In genomic region chr13:103557878-103558277, GRCh38 we compare ENCODE assay signal across 18 cellular contexts.
A peak's percentile ranks its signal among the peaks of the same experiment; 100 is the strongest.
DNase-seq lines count a peak whose midpoint lies in the region; ATAC-seq and TF ChIP-seq lines count a peak whose summit lies in the region.
"Had no signal": no experiment of that assay in that cellular context is flagged by ENCODE, and none has a peak within 500 bp of the region (broad histone marks: within the 10 kb centered on the region; RNA-seq: fewer than 3 reads in every experiment).

No MANE protein-coding gene starts in this region.

- H3K36me3 ChIP-seq in SK-N-SH (replicated peaks in 1 of 2; ENCODE audit: control insufficient read depth in 1 of 2, insufficient read depth in 2 of 2, low read length in 1 of 2), result no peaks in the 10 kb centered on the region
- H3K36me3 ChIP-seq in tibial artery, result no peaks in the 10 kb centered on the region
- H3K36me3 ChIP-seq: BLaER1 had no signal

- no peak overlapping the region for H3K4me2 ChIP-seq in SK-N-SH
- H3K4me2 ChIP-seq: A549, BLaER1 had no signal

- TF ChIP-seq EP300 in SK-N-SH (IDR thresholded peaks at IDR 0.05; ENCODE audit: borderline replicate concordance in 1 of 2, low read depth in 1 of 2, low read length in 1 of 2), result no peak

- TF ChIP-seq RAD21 in SK-N-SH (IDR thresholded peaks at IDR 0.05; ENCODE audit: low read length), result no peak

- no peaks in the 10 kb centered on the region for H3K9me2 ChIP-seq in SK-N-SH

- H3K4me1 ChIP-seq in SK-N-SH (ENCODE audit: control insufficient read depth in 1 of 2, insufficient read depth in 2 of 2, low read depth in 1 of 2, low read length in 1 of 2) (no peaks in the 10 kb centered on the region), tibial artery (no peaks in the 10 kb centered on the region)
- H3K4me1 ChIP-seq: A549 had no signal

- intact Hi-C loops in tibial artery (cut with DNase I; ENCODE audit: low total_unique reads), result no loop called here

- no peak for TF ChIP-seq CTCF in SK-N-SH (IDR thresholded peaks at IDR 0.05)
- TF ChIP-seq CTCF in fibroblast of pulmonary artery (IDR thresholded peaks at IDR 0.05; ENCODE audit: low read length, missing control alignments), result no peak
- TF ChIP-seq CTCF in tibial artery (IDR thresholded peaks at IDR 0.05), result no peak

- POLR2A ChIA-PET in SK-N-SH (lab: Yijun Ruan, JAX), result no interaction called here

- H3K27me3 ChIP-seq in SK-N-SH (ENCODE audit: insufficient read depth) (no peaks in the 10 kb centered on the region), tibial artery (no peaks in the 10 kb centered on the region)
- H3K27me3 ChIP-seq: BLaER1 had no signal

- no peak for DNase-seq in SK-N-SH
- DNase-seq in RPMI7951 (ENCODE audit: low read depth), result peak; percentile 21
- peak; percentile 14 for DNase-seq in fibroblast of pulmonary artery (ENCODE audit: low read depth)
- peak; percentile 61 for DNase-seq in renal cortical epithelial cell (ENCODE audit: low read depth)
- no peak for DNase-seq in tibial artery
- DNase-seq: AML-193; Calu3; CD4-positive, alpha-beta memory T cell; DMS79 treated with DMSO at 0.1 percent for 48 hours; GF-D8; HCEC 1CT had no signal

- no peak for ATAC-seq in SK-N-SH treated with all-trans-retinoic acid at 6 μM for 48 hours
- no peak for ATAC-seq in HG02884 (IDR thresholded peaks at IDR 0.05; ENCODE audit: unreplicated experiment)
- ATAC-seq in GM19035 (IDR thresholded peaks at IDR 0.05; ENCODE audit: unreplicated experiment), result no peak
- ATAC-seq: A549 had no signal

- H4K20me1 ChIP-seq in SK-N-SH (ENCODE audit: insufficient read depth), result no peaks in the 10 kb centered on the region
- H4K20me1 ChIP-seq: BLaER1 had no signal

- CTCF ChIA-PET in SK-N-SH (lab: Yijun Ruan, JAX), result no interaction called here

- no peak overlapping the region for H2AFZ ChIP-seq in SK-N-SH (ENCODE audit: low read depth)

- H3K4me3 ChIP-seq in SK-N-SH (ENCODE audit: low read depth in 2 of 2, low read length in 1 of 2) (no peak overlapping the region), fibroblast of pulmonary artery (replicated peaks; ENCODE audit: low read depth, low read length) (no peak overlapping the region), tibial artery (no peak overlapping the region)
- H3K4me3 ChIP-seq: A549, BLaER1 had no signal

- no peaks in the 10 kb centered on the region for H3K9me3 ChIP-seq in SK-N-SH
- no peaks in the 10 kb centered on the region for H3K9me3 ChIP-seq in tibial artery

- no peak overlapping the region for H3K9ac ChIP-seq in SK-N-SH
- H3K9ac ChIP-seq: BLaER1 had no signal

- H3K27ac ChIP-seq in SK-N-SH (ENCODE audit: low read depth in 2 of 2, low read length in 1 of 2) (no peak overlapping the region), tibial artery (no peak overlapping the region)
- H3K27ac ChIP-seq: 22Rv1, A549, BLaER1, HL-60 had no signal

- no peaks in the 10 kb centered on the region for H3F3A ChIP-seq in SK-N-SH (replicated peaks; ENCODE audit: insufficient read depth)

- 15% methylated on average over 2 of the region's 2 CpGs for WGBS in SK-N-SH (ENCODE audit: low lambda C conversion rate)

- no peaks in the 10 kb centered on the region for H3K79me2 ChIP-seq in SK-N-SH (ENCODE audit: insufficient read depth)

TF ChIP-seq in SK-N-SH treated with all-trans-retinoic acid at 6 μM for 48 hours, 23 proteins besides CTCF, POLR2A, EP300 and RAD21:
- TF ChIP-seq SNAI2 (CRISPR knock-in tag; IDR thresholded peaks at IDR 0.05), result peak; percentile 26; the same call in 1 of the 2 replicates
- no peak for TF ChIP-seq ZFP30 (CRISPR knock-in tag; IDR thresholded peaks at IDR 0.05)
- peak; percentile 84 for TF ChIP-seq ISL1 (CRISPR knock-in tag; IDR thresholded peaks at IDR 0.05)
- no peak for TF ChIP-seq OSR1 (CRISPR knock-in tag; IDR thresholded peaks at IDR 0.05)
- TF ChIP-seq ESRRG (CRISPR knock-in tag; IDR thresholded peaks at IDR 0.05), result no peak
- no peak for TF ChIP-seq ZNF565 (CRISPR knock-in tag; conservative IDR thresholded peaks at IDR 0.05; ENCODE audit: low read depth)
- TF ChIP-seq TOX (CRISPR knock-in tag; IDR thresholded peaks at IDR 0.05; ENCODE audit: borderline replicate concordance), result no peak
- TF ChIP-seq CSDC2 (CRISPR knock-in tag; IDR thresholded peaks at IDR 0.05), result no peak

TF ChIP-seq in SK-N-SH, 30 proteins besides CTCF, POLR2A, EP300 and RAD21:
- TF ChIP-seq CHD2 (IDR thresholded peaks at IDR 0.05; ENCODE audit: low read length, partially characterized antibody) (no peak), TCF12 (IDR thresholded peaks at IDR 0.05) (no peak), RXRA (IDR thresholded peaks at IDR 0.05; ENCODE audit: borderline replicate concordance, low read depth) (no peak), MXI1 (IDR thresholded peaks at IDR 0.05; ENCODE audit: low read depth, low read length) (no peak), RCOR1 (IDR thresholded peaks at IDR 0.05; ENCODE audit: low read length) (no peak), SMC3 (IDR thresholded peaks at IDR 0.05; ENCODE audit: low read depth, low read length) (no peak), IRF3 (IDR thresholded peaks at IDR 0.05; ENCODE audit: low read depth, low read length) (no peak)
TF ChIP-seq in SK-N-SH: peak in this region for 0.

Comparison
In these comparisons a context has a peak if more than half of its experiments do, and no peak if none do; other contexts are left out.
1. DNase-seq: peak in RPMI7951 (single experiment), fibroblast of pulmonary artery (single experiment) and renal cortical epithelial cell (single experiment); none in SK-N-SH (single experiment) and tibial artery (0 of 2).